ENCODE assay signal across 8 cellular contexts in the genomic region with DNA sequence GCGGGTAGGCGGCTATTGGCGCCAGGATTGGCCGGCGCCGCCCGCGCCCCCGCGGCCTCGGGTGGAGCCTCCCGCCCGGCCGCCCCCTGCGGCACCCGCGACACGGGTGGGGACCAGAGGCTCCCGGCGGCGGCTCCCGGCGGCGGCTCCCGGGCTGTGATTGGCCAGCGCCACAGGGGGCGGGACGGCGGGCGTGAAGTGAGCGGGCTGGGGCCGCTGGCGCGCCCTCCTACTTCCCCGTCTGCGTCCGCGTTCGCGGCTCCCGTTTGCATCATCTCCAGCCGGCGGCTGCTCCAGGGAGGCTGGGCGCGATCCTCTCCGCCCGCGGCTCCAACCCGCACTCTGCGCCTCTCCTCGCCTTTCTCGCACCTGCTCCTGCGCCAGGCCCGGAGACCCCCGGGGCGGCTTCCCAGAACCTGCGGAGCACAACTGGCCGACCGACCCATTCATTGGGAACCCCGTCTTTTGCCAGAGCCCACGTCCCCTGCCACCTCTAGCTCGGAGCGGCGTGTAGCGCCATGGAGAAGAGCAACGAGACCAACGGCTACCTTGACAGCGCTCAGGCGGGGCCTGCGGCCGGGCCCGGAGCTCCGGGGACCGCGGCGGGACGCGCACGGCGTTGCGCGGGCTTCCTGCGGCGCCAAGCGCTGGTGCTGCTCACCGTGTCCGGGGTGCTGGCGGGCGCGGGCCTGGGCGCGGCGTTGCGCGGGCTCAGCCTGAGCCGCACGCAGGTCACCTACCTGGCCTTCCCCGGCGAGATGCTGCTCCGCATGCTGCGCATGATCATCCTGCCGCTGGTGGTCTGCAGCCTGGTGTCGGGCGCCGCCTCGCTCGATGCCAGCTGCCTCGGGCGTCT. TPM values are rescaled to one million over a fixed set of nuclear protein-coding genes. Genes with fewer than 3 reads are reported as not detected.
DNase-seq lines count a peak whose midpoint lies in the region; TF ChIP-seq lines count a peak whose summit lies in the region.

Gene SLC1A4 (plus strand): TSS at position 274 of the 856 bp plus-strand sequence. CDS start 245 bp downstream, at position 519.

- no peak for TF ChIP-seq CTCF in SK-N-SH (IDR thresholded peaks at IDR 0.05)
- TF ChIP-seq CTCF in osteocyte (IDR thresholded peaks at IDR 0.05): no peak

- no peaks in the 10 kb centered on the region for H3K9me3 ChIP-seq in SK-N-SH
- no peaks in the 10 kb centered on the region for H3K9me3 ChIP-seq in thymus (ENCODE audit: control insufficient read depth)

- peak within 1 kb of the TSS; percentile 96 for H2AFZ ChIP-seq in SK-N-SH (ENCODE audit: low read depth)

- H3K9ac ChIP-seq in SK-N-SH: peak within 1 kb of the TSS; percentile 89

- DNase-seq in GM03348 (ENCODE audit: low spot score) (peak; percentile 99), HEK293T (ENCODE audit: extremely low spot score) (peak; percentile 71), MV-4-11 (lab: John Stamatoyannopoulos, UW) (peak; percentile 89), SK-N-SH (peak; percentile 97), glomerular visceral epithelial cell (ENCODE audit: extremely low spot score) (peak; percentile 91), osteocyte (ENCODE audit: extremely low spot score, unreplicated experiment) (peak; percentile 84)
- DNase-seq in activated naive CD4-positive, alpha-beta T cell treated with anti-CD3 and anti-CD28 coated beads, Interleukin-2, amount 50 U/mL, for 16 hours: peak; percentile 88

- TF ChIP-seq RAD21 in SK-N-SH (IDR thresholded peaks at IDR 0.05; ENCODE audit: low read length): no peak

- H4K20me1 ChIP-seq in SK-N-SH (ENCODE audit: insufficient read depth): peaks cover 6% of the 10 kb centered on the region; the same call in 1 of the 2 replicates

- no peaks in the 10 kb centered on the region for H3K9me2 ChIP-seq in SK-N-SH

- peaks cover 12% of the 10 kb centered on the region for H3F3A ChIP-seq in SK-N-SH (replicated peaks; ENCODE audit: insufficient read depth)

- H3K4me2 ChIP-seq in SK-N-SH: peak within 1 kb of the TSS; percentile 95

- WGBS in SK-N-SH (ENCODE audit: low lambda C conversion rate): 2% methylated on average over 15 of the region's 109 CpGs
- under 1% methylated on average over 109 of the region's 109 CpGs for WGBS in thymus

- H3K79me2 ChIP-seq in SK-N-SH (ENCODE audit: insufficient read depth): no peaks in the 10 kb centered on the region

- peak within 1 kb of the TSS; percentile 92 for H3K4me3 Mint-ChIP-seq in osteocyte (ENCODE audit: unreplicated experiment)

- H3K27me3 Mint-ChIP-seq in osteocyte (ENCODE audit: unreplicated experiment): no peaks in the 10 kb centered on the region

- H3K4me1 Mint-ChIP-seq in osteocyte (ENCODE audit: unreplicated experiment): peaks cover 64% of the 10 kb centered on the region

- peak within 1 kb of the TSS; percentile 79 to 85 for H3K4me3 ChIP-seq in SK-N-SH (ENCODE audit: low read depth in 2 of 2, low read length in 1 of 2)
- peak within 1 kb of the TSS; percentile 82 for H3K4me3 ChIP-seq in thymus (ENCODE audit: low read length)

- H3K27me3 ChIP-seq in SK-N-SH (ENCODE audit: insufficient read depth) (no peaks in the 10 kb centered on the region), thymus (ENCODE audit: control insufficient read depth, insufficient read depth) (no peaks in the 10 kb centered on the region)

- H3K27ac ChIP-seq in SK-N-SH (ENCODE audit: low read depth in 2 of 2, low read length in 1 of 2) (peak within 1 kb of the TSS; percentile 91 to 93), thymus (ENCODE audit: low read depth) (peak within 1 kb of the TSS; percentile 86)

- CTCF ChIA-PET in HEK293T (lab: Yijun Ruan, JAX) (no interaction called here), SK-N-SH (lab: Yijun Ruan, JAX) (interaction anchor here (0.7 to 3.0 kb wide), 8 partner anchors 10 to 198 kb away, joined by 3 to 14 read pairs (median 4); no protein-coding TSS in a partner anchor)

- no peak for TF ChIP-seq EP300 in SK-N-SH (IDR thresholded peaks at IDR 0.05; ENCODE audit: borderline replicate concordance in 1 of 2, low read depth in 1 of 2, low read length in 1 of 2)

- H3K9me3 Mint-ChIP-seq in osteocyte (ENCODE audit: unreplicated experiment): no peaks in the 10 kb centered on the region

- peaks cover 4% of the 10 kb centered on the region for H3K36me3 Mint-ChIP-seq in osteocyte (ENCODE audit: unreplicated experiment)

- POLR2A ChIA-PET in HEK293T (lab: Yijun Ruan, JAX) (interaction anchor here (1.1 to 1.7 kb wide), 5 partner anchors 10 to 67 kb away, joined by 3 to 5 read pairs (median 4); no protein-coding TSS in a partner anchor), SK-N-SH (lab: Yijun Ruan, JAX) (interaction anchor here (1.0 to 1.4 kb wide), 2 partner anchors 7 to 10 kb away, joined by 3 to 8 read pairs; no protein-coding TSS in a partner anchor)

- H3K36me3 ChIP-seq in SK-N-SH (replicated peaks in 1 of 2; ENCODE audit: control insufficient read depth in 1 of 2, insufficient read depth in 2 of 2, low read length in 1 of 2) (no peaks in the 10 kb centered on the region), thymus (ENCODE audit: control insufficient read depth, insufficient read depth) (no peaks in the 10 kb centered on the region)

- peak within 1 kb of the TSS; percentile 98 for H3K27ac Mint-ChIP-seq in osteocyte (ENCODE audit: unreplicated experiment)

- H3K4me1 ChIP-seq in SK-N-SH (ENCODE audit: control insufficient read depth in 1 of 2, insufficient read depth in 2 of 2, low read depth in 1 of 2, low read length in 1 of 2) (peaks cover 4 to 15% of the 10 kb centered on the region in 2 experiments; a peak in 2 of 4 replicates), thymus (ENCODE audit: control insufficient read depth, insufficient read depth, low read length) (peaks cover 30% of the 10 kb centered on the region)

TF ChIP-seq in HEK293T, 16 proteins besides CTCF, POLR2A, EP300 and RAD21:
- TF ChIP-seq ZNF384 (IDR thresholded peaks at IDR 0.05): no peak
- TF ChIP-seq SUZ12 (IDR thresholded peaks at IDR 0.05): no peak
- TF ChIP-seq NFRKB (IDR thresholded peaks at IDR 0.05): no peak
- TF ChIP-seq L3MBTL2 (conservative IDR thresholded peaks at IDR 0.05): peak; percentile 29; the same call in 1 of the 2 replicates
- no peak for TF ChIP-seq ARNT (IDR thresholded peaks at IDR 0.05)
- no peak for TF ChIP-seq FOXA1 (IDR thresholded peaks at IDR 0.05)

TF ChIP-seq in SK-N-SH, 30 proteins besides CTCF, POLR2A, EP300 and RAD21:
- TF ChIP-seq NFIC (IDR thresholded peaks at IDR 0.05; ENCODE audit: borderline replicate concordance) (no peak), TAF1 (IDR thresholded peaks at IDR 0.05; ENCODE audit: borderline replicate concordance, low read depth, low read length) (no peak), YY1 (IDR thresholded peaks at IDR 0.05; ENCODE audit: low read depth) (0 out of 2 replicates have a peak, but pooled peaks have one; percentile 13), MAX (IDR thresholded peaks at IDR 0.05; ENCODE audit: low read depth) (peak; percentile 71; the same call in 1 of the 2 replicates), MXI1 (IDR thresholded peaks at IDR 0.05; ENCODE audit: low read depth, low read length) (peak; percentile 21; the same call in 1 of the 2 replicates), NRF1 (IDR thresholded peaks at IDR 0.05; ENCODE audit: low read depth, low read length) (0 out of 2 replicates have a peak, but pooled peaks have one; percentile 14)

RNA-seq across cellular contexts. Expression of gene SLC1A4, which starts in this region (rescaled TPM):
- 4.4 and 4.7 TPM in 2 replicates for polyA plus RNA-seq in SK-N-SH (2012; rRNA removed)
- 2.8 and 3.3 TPM in 2 replicates for polyA plus RNA-seq in SK-N-SH (2012; cell fraction: cytosol; rRNA removed)
- 4.3 and 6.0 TPM in 2 replicates for polyA plus RNA-seq in SK-N-SH (2012; cell fraction: nucleus; rRNA removed)
- 78.7 and 81.8 TPM in 2 replicates for total RNA-seq in osteocyte
- 4.9 TPM for polyA plus RNA-seq in thymus

Comparison
In these comparisons a context has a peak if more than half of its experiments do, and no peak if none do; other contexts are left out.
1. Peak in every context shown above with its lines: DNase-seq, H3K4me3 ChIP-seq and H3K27ac ChIP-seq.